Comparison of ENCODE assay signal across 1 cellular context in the genomic region with DNA sequence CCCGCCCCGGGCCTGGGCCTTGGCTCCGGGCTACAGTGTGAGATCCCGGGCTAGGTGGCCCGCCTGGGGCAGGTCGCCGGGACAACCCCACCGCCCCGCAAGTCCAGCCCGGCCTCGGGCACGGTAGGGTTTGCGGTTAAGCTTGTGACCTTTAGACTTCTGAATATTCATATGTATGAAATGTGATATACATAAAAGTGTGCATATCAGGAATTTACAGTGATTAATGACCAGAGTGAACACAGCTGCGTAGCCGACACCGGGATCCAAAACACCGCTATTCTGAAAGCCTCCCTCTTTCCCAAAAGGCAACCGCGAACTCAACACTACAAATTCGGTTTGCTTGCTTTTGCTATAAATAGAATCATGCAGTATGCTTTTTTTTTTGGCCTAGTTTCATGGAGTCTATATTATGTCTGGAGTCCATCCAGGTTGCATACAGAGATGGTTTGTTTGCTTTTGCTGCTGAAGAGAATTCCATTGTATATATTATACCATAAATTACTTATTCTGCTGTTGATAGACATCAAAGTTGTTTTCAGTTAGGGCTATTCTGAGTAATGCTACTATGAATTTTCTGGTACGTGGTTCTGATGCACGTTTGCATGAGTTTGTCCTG.
TF ChIP-seq lines count a peak whose summit lies in the region.

No MANE protein-coding gene starts in this region.

TF ChIP-seq in K562, 482 proteins besides CTCF, POLR2A, EP300 and RAD21 (continued from another document):
- TF ChIP-seq, protein P1, sequence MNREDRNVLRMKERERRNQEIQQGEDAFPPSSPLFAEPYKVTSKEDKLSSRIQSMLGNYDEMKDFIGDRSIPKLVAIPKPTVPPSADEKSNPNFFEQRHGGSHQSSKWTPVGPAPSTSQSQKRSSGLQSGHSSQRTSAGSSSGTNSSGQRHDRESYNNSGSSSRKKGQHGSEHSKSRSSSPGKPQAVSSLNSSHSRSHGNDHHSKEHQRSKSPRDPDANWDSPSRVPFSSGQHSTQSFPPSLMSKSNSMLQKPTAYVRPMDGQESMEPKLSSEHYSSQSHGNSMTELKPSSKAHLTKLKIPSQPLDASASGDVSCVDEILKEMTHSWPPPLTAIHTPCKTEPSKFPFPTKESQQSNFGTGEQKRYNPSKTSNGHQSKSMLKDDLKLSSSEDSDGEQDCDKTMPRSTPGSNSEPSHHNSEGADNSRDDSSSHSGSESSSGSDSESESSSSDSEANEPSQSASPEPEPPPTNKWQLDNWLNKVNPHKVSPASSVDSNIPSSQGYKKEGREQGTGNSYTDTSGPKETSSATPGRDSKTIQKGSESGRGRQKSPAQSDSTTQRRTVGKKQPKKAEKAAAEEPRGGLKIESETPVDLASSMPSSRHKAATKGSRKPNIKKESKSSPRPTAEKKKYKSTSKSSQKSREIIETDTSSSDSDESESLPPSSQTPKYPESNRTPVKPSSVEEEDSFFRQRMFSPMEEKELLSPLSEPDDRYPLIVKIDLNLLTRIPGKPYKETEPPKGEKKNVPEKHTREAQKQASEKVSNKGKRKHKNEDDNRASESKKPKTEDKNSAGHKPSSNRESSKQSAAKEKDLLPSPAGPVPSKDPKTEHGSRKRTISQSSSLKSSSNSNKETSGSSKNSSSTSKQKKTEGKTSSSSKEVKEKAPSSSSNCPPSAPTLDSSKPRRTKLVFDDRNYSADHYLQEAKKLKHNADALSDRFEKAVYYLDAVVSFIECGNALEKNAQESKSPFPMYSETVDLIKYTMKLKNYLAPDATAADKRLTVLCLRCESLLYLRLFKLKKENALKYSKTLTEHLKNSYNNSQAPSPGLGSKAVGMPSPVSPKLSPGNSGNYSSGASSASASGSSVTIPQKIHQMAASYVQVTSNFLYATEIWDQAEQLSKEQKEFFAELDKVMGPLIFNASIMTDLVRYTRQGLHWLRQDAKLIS (CRISPR knock-in tag; IDR thresholded peaks at IDR 0.05) = 0 out of 2 replicates have a peak, but pooled peaks have one; percentile 8
- TF ChIP-seq, protein P2, sequence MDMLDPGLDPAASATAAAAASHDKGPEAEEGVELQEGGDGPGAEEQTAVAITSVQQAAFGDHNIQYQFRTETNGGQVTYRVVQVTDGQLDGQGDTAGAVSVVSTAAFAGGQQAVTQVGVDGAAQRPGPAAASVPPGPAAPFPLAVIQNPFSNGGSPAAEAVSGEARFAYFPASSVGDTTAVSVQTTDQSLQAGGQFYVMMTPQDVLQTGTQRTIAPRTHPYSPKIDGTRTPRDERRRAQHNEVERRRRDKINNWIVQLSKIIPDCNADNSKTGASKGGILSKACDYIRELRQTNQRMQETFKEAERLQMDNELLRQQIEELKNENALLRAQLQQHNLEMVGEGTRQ (CRISPR knock-in tag; IDR thresholded peaks at IDR 0.05) = no peak
- TF ChIP-seq, protein P3, sequence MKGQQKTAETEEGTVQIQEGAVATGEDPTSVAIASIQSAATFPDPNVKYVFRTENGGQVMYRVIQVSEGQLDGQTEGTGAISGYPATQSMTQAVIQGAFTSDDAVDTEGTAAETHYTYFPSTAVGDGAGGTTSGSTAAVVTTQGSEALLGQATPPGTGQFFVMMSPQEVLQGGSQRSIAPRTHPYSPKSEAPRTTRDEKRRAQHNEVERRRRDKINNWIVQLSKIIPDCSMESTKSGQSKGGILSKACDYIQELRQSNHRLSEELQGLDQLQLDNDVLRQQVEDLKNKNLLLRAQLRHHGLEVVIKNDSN (CRISPR knock-in tag; IDR thresholded peaks at IDR 0.05) = no peak
- TF ChIP-seq, protein P4, sequence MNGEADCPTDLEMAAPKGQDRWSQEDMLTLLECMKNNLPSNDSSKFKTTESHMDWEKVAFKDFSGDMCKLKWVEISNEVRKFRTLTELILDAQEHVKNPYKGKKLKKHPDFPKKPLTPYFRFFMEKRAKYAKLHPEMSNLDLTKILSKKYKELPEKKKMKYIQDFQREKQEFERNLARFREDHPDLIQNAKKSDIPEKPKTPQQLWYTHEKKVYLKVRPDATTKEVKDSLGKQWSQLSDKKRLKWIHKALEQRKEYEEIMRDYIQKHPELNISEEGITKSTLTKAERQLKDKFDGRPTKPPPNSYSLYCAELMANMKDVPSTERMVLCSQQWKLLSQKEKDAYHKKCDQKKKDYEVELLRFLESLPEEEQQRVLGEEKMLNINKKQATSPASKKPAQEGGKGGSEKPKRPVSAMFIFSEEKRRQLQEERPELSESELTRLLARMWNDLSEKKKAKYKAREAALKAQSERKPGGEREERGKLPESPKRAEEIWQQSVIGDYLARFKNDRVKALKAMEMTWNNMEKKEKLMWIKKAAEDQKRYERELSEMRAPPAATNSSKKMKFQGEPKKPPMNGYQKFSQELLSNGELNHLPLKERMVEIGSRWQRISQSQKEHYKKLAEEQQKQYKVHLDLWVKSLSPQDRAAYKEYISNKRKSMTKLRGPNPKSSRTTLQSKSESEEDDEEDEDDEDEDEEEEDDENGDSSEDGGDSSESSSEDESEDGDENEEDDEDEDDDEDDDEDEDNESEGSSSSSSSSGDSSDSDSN (IDR thresholded peaks at IDR 0.05; ENCODE audit: borderline replicate concordance in 1 of 2, low read depth in 2 of 2, low read length in 2 of 2) = peak; percentile 66 to 87; a peak in 2 of 4 replicates
- TF ChIP-seq ZNF668 (CRISPR knock-in tag; IDR thresholded peaks at IDR 0.05) (no peak), ZNF76 (CRISPR knock-in tag; IDR thresholded peaks at IDR 0.05; ENCODE audit: borderline replicate concordance) (no peak), MYC (IDR thresholded peaks at IDR 0.05; ENCODE audit: low read depth, low read length) (no peak), MYC (CRISPR knock-in tag; IDR thresholded peaks at IDR 0.05; ENCODE audit: borderline replicate concordance, low read depth) (0 out of 2 replicates have a peak, but pooled peaks have one; percentile 41), GTF2F1 (IDR thresholded peaks at IDR 0.05; ENCODE audit: low read depth, low read length) (no peak), EP400 (IDR thresholded peaks at IDR 0.05) (no peak), ZBTB1 (CRISPR knock-in tag; IDR thresholded peaks at IDR 0.05; ENCODE audit: borderline replicate concordance, low read depth) (peak; percentile 82; the same call in 1 of the 2 replicates), PTRF (tag; IDR thresholded peaks at IDR 0.05) (no peak), ZNF174 (CRISPR knock-in tag; IDR thresholded peaks at IDR 0.05) (no peak), ESRRB (CRISPR knock-in tag; IDR thresholded peaks at IDR 0.05; ENCODE audit: borderline replicate concordance) (no peak), PHTF2 (CRISPR knock-in tag; IDR thresholded peaks at IDR 0.05) (no peak), RNF2 (IDR thresholded peaks at IDR 0.05) (no peak), ZNF217 (CRISPR knock-in tag; IDR thresholded peaks at IDR 0.05) (no peak), EWSR1 (IDR thresholded peaks at IDR 0.05; ENCODE audit: borderline replicate concordance, low read depth, partially characterized antibody) (no peak), BRCA1 (IDR thresholded peaks at IDR 0.05) (no peak), BRCA1 (CRISPR knock-in tag; IDR thresholded peaks at IDR 0.05) (no peak)
- TF ChIP-seq, protein P5, sequence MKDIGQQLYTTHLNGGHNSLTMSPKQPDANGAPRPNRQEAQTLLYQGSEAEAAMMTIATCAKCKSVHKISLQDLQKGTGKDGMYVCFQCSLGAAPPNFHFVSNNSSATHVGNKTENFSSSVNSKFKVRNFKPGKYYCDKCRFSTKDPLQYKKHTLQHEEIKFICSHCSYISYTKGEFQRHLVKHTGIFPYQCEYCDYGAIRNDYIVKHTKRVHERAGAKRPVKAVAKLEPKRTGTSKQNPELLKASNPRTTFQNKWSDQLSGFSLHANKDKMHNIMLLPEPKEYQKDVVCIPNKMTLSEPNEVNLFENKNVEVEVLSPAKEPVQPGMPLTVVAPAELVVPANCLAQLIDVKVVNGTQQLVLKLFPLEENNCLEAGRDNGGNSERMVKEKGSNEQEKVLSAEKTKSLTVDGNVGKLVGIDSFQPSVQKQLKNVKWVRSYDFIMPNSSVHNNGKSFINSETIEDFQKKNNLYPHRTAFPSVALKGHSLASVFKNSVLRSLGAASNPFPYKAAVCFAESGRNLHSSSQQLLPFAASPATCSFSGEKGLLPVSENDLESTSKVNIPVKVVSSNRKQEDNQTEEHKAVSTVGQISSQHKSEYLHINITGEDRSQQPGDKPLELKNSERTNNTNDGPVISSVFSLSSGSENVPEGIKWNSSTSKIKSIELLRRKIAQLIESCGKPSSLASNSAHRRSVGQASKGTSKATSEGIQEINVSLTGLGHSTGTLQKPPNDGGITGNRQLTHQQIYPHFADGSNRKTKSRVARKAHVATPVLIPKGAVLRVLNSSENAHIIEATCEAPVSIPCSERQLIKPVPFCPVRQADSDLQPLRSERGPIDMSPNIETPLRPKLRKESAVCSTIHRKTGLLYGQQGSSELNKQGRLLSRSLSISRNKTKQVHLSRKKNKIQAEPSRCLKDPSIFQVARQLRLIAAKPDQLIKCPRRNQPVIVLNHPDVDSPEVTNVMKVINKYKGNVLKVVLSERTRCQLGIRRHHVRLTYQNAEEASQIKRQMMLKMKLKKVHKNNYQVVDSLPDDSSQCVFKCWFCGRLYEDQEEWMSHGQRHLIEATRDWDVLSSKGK (CRISPR knock-in tag; IDR thresholded peaks at IDR 0.05) = no peak
- TF ChIP-seq, protein P6, sequence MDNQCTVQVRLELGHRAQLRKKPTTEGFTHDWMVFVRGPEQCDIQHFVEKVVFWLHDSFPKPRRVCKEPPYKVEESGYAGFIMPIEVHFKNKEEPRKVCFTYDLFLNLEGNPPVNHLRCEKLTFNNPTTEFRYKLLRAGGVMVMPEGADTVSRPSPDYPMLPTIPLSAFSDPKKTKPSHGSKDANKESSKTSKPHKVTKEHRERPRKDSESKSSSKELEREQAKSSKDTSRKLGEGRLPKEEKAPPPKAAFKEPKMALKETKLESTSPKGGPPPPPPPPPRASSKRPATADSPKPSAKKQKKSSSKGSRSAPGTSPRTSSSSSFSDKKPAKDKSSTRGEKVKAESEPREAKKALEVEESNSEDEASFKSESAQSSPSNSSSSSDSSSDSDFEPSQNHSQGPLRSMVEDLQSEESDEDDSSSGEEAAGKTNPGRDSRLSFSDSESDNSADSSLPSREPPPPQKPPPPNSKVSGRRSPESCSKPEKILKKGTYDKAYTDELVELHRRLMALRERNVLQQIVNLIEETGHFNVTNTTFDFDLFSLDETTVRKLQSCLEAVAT (IDR thresholded peaks at IDR 0.05) = no peak
- TF ChIP-seq, protein P7, sequence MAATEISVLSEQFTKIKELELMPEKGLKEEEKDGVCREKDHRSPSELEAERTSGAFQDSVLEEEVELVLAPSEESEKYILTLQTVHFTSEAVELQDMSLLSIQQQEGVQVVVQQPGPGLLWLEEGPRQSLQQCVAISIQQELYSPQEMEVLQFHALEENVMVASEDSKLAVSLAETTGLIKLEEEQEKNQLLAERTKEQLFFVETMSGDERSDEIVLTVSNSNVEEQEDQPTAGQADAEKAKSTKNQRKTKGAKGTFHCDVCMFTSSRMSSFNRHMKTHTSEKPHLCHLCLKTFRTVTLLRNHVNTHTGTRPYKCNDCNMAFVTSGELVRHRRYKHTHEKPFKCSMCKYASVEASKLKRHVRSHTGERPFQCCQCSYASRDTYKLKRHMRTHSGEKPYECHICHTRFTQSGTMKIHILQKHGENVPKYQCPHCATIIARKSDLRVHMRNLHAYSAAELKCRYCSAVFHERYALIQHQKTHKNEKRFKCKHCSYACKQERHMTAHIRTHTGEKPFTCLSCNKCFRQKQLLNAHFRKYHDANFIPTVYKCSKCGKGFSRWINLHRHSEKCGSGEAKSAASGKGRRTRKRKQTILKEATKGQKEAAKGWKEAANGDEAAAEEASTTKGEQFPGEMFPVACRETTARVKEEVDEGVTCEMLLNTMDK (IDR thresholded peaks at IDR 0.05; ENCODE audit: borderline replicate concordance, insufficient read depth, low read depth, low read length, poor library complexity, severe bottlenecking) = no peak
- TF ChIP-seq, protein P8, sequence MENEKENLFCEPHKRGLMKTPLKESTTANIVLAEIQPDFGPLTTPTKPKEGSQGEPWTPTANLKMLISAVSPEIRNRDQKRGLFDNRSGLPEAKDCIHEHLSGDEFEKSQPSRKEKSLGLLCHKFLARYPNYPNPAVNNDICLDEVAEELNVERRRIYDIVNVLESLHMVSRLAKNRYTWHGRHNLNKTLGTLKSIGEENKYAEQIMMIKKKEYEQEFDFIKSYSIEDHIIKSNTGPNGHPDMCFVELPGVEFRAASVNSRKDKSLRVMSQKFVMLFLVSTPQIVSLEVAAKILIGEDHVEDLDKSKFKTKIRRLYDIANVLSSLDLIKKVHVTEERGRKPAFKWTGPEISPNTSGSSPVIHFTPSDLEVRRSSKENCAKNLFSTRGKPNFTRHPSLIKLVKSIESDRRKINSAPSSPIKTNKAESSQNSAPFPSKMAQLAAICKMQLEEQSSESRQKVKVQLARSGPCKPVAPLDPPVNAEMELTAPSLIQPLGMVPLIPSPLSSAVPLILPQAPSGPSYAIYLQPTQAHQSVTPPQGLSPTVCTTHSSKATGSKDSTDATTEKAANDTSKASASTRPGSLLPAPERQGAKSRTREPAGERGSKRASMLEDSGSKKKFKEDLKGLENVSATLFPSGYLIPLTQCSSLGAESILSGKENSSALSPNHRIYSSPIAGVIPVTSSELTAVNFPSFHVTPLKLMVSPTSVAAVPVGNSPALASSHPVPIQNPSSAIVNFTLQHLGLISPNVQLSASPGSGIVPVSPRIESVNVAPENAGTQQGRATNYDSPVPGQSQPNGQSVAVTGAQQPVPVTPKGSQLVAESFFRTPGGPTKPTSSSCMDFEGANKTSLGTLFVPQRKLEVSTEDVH (IDR thresholded peaks at IDR 0.05; ENCODE audit: low read depth, partially characterized antibody) = no peak
